ENCODE assay signal across 16 cellular contexts in the genomic region with DNA sequence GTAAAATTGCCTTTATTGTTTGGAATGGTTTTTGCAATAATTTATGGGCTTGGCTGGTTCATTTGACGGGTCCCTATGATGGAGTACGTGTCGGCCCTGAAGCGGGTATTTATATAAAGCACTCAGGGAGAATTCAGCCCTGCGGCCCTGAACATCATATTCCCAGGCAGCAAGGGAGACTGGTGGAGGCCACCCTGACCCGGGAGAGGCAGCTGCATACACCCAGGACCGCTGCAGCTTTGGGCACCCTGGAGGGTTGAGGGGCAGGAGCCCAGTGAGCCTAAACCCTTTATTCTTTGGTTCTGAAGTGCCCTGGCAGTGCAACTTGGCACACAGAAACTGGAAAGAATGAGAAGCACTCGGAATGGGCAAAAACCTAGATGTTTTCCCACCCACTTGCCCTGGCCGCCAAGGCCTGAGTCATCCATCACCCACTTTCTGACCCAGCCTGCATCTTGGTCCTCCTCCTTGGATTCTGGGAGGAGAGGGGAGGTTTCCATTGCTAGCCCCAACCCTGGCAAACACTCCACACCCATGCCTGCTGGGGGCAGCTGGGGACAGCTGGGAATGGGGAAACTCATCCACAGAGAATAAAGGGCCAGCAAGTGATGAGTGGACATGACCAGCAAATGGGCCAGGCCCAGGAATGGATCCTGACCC.
DNase-seq lines count a peak whose midpoint lies in the region; ATAC-seq and TF ChIP-seq lines count a peak whose summit lies in the region.
"Had no signal": no experiment of that assay in that cellular context is flagged by ENCODE, and none has a peak within 500 bp of the region (broad histone marks: within the 10 kb centered on the region; RNA-seq: fewer than 3 reads in every experiment).

No MANE protein-coding gene starts in this region.

- peaks cover 93% of the 10 kb centered on the region for H3K27me3 Mint-ChIP-seq in endodermal cell (ENCODE audit: insufficient read depth)
- H3K27me3 Mint-ChIP-seq: CD4-positive, alpha-beta memory T cell had no signal

- H3K9me3 ChIP-seq in left ventricle myocardium inferior (replicated peaks) (no peaks in the 10 kb centered on the region), endodermal cell (ENCODE audit: control insufficient read depth, low read length) (no peaks in the 10 kb centered on the region), aorta (ENCODE audit: control insufficient read depth, low read length) (no peaks in the 10 kb centered on the region)

- H3K4me1 Mint-ChIP-seq in endodermal cell: no peaks in the 10 kb centered on the region

- no peak overlapping the region for H3K27ac Mint-ChIP-seq in endodermal cell
- H3K27ac Mint-ChIP-seq: activated CD8-positive, alpha-beta T cell treated with anti-CD3 and anti-CD28 coated beads, Interleukin-2, amount 10 ng/mL, durations not matched to agents 7 days and 5 days; activated T-helper 1 cell treated with anti-CD3 and anti-CD28 coated beads, Interleukin-12 subunit alpha, Interleukin-12 subunit beta, Interleukin-2, Interleukin-4 antibody, amounts not matched to agents 30 ng/mL and 10 ng/mL and 1 ng/mL, durations not matched to agents 14 hours and 24 hours and 36 hours; CD4-positive, alpha-beta memory T cell; stimulated activated effector memory CD8-positive, alpha-beta T cell treated with anti-CD3 and anti-CD28 coated beads, Interleukin-12 subunit alpha, Interleukin-12 subunit beta, amount 100 ng/mL, for 72 hours had no signal

- H3K27ac ChIP-seq in left ventricle myocardium inferior (replicated peaks) (no peak overlapping the region), endodermal cell (ENCODE audit: low read depth, low read length) (peak overlapping the region; percentile 24), aorta (ENCODE audit: low read depth in 1 of 2, low read length in 2 of 2) (peak overlapping the region in 1 of 2 donors; percentile 92)
- H3K27ac ChIP-seq: RWPE1, WERI-Rb-1 had no signal

- no peak for TF ChIP-seq CTCF in left ventricle myocardium inferior (IDR thresholded peaks at IDR 0.05; ENCODE audit: borderline replicate concordance)
- TF ChIP-seq CTCF in endodermal cell (conservative IDR thresholded peaks at IDR 0.05): no peak
- no peak for TF ChIP-seq CTCF in omental fat pad (IDR thresholded peaks at IDR 0.05)

- peak; percentile 47 for DNase-seq in left cardiac atrium
- no peak for DNase-seq in left ventricle myocardium inferior
- DNase-seq in endodermal cell: no peak
- no peak for DNase-seq in omental fat pad (ENCODE audit: low spot score)
- peak; percentile 87 to 94 for DNase-seq in aorta
- DNase-seq in NCI-H2227 (lab: John Stamatoyannopoulos, UW; ENCODE audit: unreplicated experiment): no peak
- DNase-seq in NCI-H1092 (lab: John Stamatoyannopoulos, UW): no peak
- DNase-seq in stimulated activated naive CD4-positive, alpha-beta T cell treated with Interleukin-2 at 50 U/mL for 16 hours (lab: John Stamatoyannopoulos, UW): no peak
- DNase-seq: ACHN; activated CD8-positive, alpha-beta T cell treated with anti-CD3 and anti-CD28 coated beads, Interleukin-2, amount 10 ng/mL, durations not matched to agents 7 days and 5 days; CD4-positive, alpha-beta memory T cell; stimulated activated CD4-positive, alpha-beta T cell treated with anti-CD3 and anti-CD28 coated beads, Interleukin-12 subunit alpha, Interleukin-12 subunit beta, amount 100 ng/mL, for 4 hours; WERI-Rb-1 had no signal

- no peaks in the 10 kb centered on the region for H3K36me3 ChIP-seq in left ventricle myocardium inferior
- H3K36me3 ChIP-seq in endodermal cell (ENCODE audit: control insufficient read depth, insufficient read depth, low read length): no peaks in the 10 kb centered on the region
- no peaks in the 10 kb centered on the region for H3K36me3 ChIP-seq in aorta (ENCODE audit: control insufficient read depth in 1 of 2, insufficient read depth in 2 of 2, low read length in 1 of 2)
- H3K36me3 ChIP-seq: WERI-Rb-1 had no signal

- no peak overlapping the region for H3K4me3 Mint-ChIP-seq in endodermal cell
- H3K4me3 Mint-ChIP-seq: activated CD8-positive, alpha-beta T cell treated with anti-CD3 and anti-CD28 coated beads, Interleukin-2, amount 10 ng/mL, durations not matched to agents 7 days and 5 days; activated T-helper 1 cell treated with anti-CD3 and anti-CD28 coated beads, Interleukin-12 subunit alpha, Interleukin-12 subunit beta, Interleukin-2, Interleukin-4 antibody, amounts not matched to agents 30 ng/mL and 10 ng/mL and 1 ng/mL, durations not matched to agents 14 hours and 24 hours and 36 hours; CD4-positive, alpha-beta memory T cell; stimulated activated effector memory CD8-positive, alpha-beta T cell treated with anti-CD3 and anti-CD28 coated beads, Interleukin-12 subunit alpha, Interleukin-12 subunit beta, amount 100 ng/mL, for 72 hours had no signal

- H3K36me3 Mint-ChIP-seq in endodermal cell (ENCODE audit: low read depth): no peaks in the 10 kb centered on the region
- H3K36me3 Mint-ChIP-seq: CD4-positive, alpha-beta memory T cell; stimulated activated effector memory CD8-positive, alpha-beta T cell treated with anti-CD3 and anti-CD28 coated beads, Interleukin-12 subunit alpha, Interleukin-12 subunit beta, amount 100 ng/mL, for 72 hours had no signal

- no peak overlapping the region for H3K9ac ChIP-seq in endodermal cell (ENCODE audit: extremely low read depth, low read length, poor library complexity, severe bottlenecking)

- peak; percentile 63 to 88 for ATAC-seq in left cardiac atrium
- peak; percentile 89 for ATAC-seq in omental fat pad (ENCODE audit: low FRiP score)
- peak; percentile 92 for ATAC-seq in aorta (ENCODE audit: low FRiP score)
- ATAC-seq: activated CD8-positive, alpha-beta T cell treated with anti-CD3 and anti-CD28 coated beads, Interleukin-2, amount 10 ng/mL, durations not matched to agents 7 days and 5 days; stimulated activated effector memory CD8-positive, alpha-beta T cell treated with anti-CD3 and anti-CD28 coated beads, Interleukin-12 subunit alpha, Interleukin-12 subunit beta, amount 100 ng/mL, for 72 hours had no signal

- H3K4me3 ChIP-seq in left ventricle myocardium inferior (no peak overlapping the region), endodermal cell (ENCODE audit: low read length) (no peak overlapping the region), aorta (ENCODE audit: low read length in 2 of 2) (no peak overlapping the region)

- intact Hi-C loops in left cardiac atrium (cut with DNase I) (no loop called here), left ventricle myocardium inferior (cut with micrococcal nuclease) (no loop called here), aorta (cut with DNase I) (loop anchor here in 1 of 2 donors (5.0 kb wide), 1 partner anchor 194 kb away; no protein-coding TSS in a partner anchor)

- 87 to 93% methylated on average over 3 to 9 of the region's 9 CpGs for WGBS in endodermal cell (ENCODE audit: insufficient coverage in 1 of 2, insufficient read length in 1 of 2), 2 experiments
- 6 to 8% methylated on average over 9 of the region's 9 CpGs for WGBS in aorta, 2 donors

- H3K9me3 Mint-ChIP-seq in endodermal cell: no peaks in the 10 kb centered on the region
- H3K9me3 Mint-ChIP-seq: activated T-helper 1 cell treated with anti-CD3 and anti-CD28 coated beads, Interleukin-12 subunit alpha, Interleukin-12 subunit beta, Interleukin-2, Interleukin-4 antibody, amounts not matched to agents 30 ng/mL and 10 ng/mL and 1 ng/mL, durations not matched to agents 14 hours and 24 hours and 36 hours; stimulated activated effector memory CD8-positive, alpha-beta T cell treated with anti-CD3 and anti-CD28 coated beads, Interleukin-12 subunit alpha, Interleukin-12 subunit beta, amount 100 ng/mL, for 72 hours had no signal

- H3K4me1 ChIP-seq in left ventricle myocardium inferior (no peaks in the 10 kb centered on the region), endodermal cell (ENCODE audit: control insufficient read depth, insufficient read depth, low read length) (no peaks in the 10 kb centered on the region), aorta (ENCODE audit: control insufficient read depth in 1 of 2, insufficient read depth in 2 of 2, low read length in 2 of 2) (no peaks in the 10 kb centered on the region)

- H3K27me3 ChIP-seq in left ventricle myocardium inferior (ENCODE audit: low read depth) (no peaks in the 10 kb centered on the region), endodermal cell (ENCODE audit: control insufficient read depth, insufficient read depth, low read length, poor library complexity, severe bottlenecking) (no peaks in the 10 kb centered on the region), aorta (ENCODE audit: control insufficient read depth in 1 of 2, insufficient read depth in 2 of 2, low read length in 1 of 2) (no peaks in the 10 kb centered on the region)

Comparison
In these comparisons a context has a peak if more than half of its experiments do, and no peak if none do; other contexts are left out.
1. DNase-seq: peak in left cardiac atrium (single experiment) and aorta (2 of 2); none in left ventricle myocardium inferior (single experiment), endodermal cell (single experiment), omental fat pad (single experiment), NCI-H2227 (single experiment), NCI-H1092 (single experiment) and stimulated activated naive CD4-positive, alpha-beta T cell treated with Interleukin-2 at 50 U/mL for 16 hours (single experiment).
2. Peak in every context shown above with its lines, with median percentiles within 50 percentile points of each other: ATAC-seq.